ENCODE assay signal across 8 cellular contexts in the genomic region with DNA sequence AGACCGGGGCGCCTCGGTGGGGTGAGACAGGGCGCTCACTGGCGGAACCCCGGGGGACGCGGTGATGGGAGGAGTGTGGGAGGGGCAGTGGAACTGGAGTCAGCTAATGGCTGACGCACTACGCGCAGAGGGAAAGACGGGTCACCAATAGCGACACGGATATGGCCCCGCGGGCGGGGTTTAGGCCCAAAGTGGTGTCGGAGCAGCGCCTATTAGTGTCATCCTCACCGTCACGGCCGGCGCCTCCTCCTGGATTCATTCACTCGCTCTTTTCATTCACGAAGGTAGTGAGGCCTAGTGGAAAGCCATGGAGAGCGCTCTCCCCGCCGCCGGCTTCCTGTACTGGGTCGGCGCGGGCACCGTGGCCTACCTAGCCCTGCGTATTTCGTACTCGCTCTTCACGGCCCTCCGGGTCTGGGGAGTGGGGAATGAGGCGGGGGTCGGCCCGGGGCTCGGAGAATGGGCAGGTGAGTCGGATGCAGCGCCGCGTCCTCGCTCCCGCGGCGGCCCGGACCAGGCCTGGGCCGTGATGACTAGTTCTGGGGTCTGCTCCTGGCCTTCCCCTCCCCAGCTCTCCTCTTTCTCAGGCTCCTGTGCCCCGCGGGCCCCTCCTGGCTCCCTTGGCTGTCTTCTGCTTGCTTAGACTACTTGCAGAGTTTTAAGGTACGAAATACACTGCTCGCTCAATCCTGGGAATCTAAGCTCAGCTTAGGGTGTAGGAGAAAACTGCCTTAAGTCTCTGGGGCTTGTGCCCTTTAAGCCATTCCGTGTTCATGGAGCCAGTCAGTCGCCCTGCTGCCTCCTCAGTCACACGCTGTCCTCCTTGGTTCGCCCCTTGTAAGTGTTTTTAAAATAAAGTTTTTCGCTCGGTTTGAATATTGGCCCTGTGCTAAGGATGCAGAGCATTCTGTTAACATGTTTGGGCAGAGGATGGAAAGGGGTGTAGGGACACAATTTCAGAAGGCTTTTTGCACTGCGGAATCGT. TPM values are rescaled to one million over a fixed set of nuclear protein-coding genes. Genes with fewer than 3 reads are reported as not detected.
DNase-seq lines count a peak whose midpoint lies in the region; ATAC-seq and TF ChIP-seq lines count a peak whose summit lies in the region.

HSD17B12 (plus strand) TSS at position 218 of the 985 bp plus-strand sequence; CDS start at position 308, 90 bp downstream.

- H3K4me2 ChIP-seq in DND-41 (ENCODE audit: insufficient read depth, low read length) = peak within 1 kb of the TSS; percentile 72
- peak within 1 kb of the TSS; percentile 78 for H3K4me2 ChIP-seq in Karpas-422 (ENCODE audit: low read depth, low read length, poor library complexity, severe bottlenecking)

- intact Hi-C loops in esophagus muscularis mucosa (cut with DNase I) = loop anchor here (5.0 kb wide), 1 partner anchor 39 kb away; no protein-coding TSS in a partner anchor

- peak; percentile 75 for TF ChIP-seq POLR2A in esophagus muscularis mucosa (IDR thresholded peaks at IDR 0.05; ENCODE audit: low read depth)

- no peaks in the 10 kb centered on the region for H3K9me2 ChIP-seq in Karpas-422 (replicated peaks; ENCODE audit: insufficient read depth, low read length)

- H3K4me3 ChIP-seq in DND-41 (ENCODE audit: low read depth in 1 of 2, low read length in 2 of 2) (peak within 1 kb of the TSS; percentile 59 to 61), Karpas-422 (ENCODE audit: low read length) (peak within 1 kb of the TSS; percentile 94), esophagus muscularis mucosa (peak within 1 kb of the TSS; percentile 78 to 93 (median 88)), muscle layer of duodenum (ENCODE audit: low read depth in 1 of 2, low read length in 2 of 2) (peak within 1 kb of the TSS; percentile 77 to 91)

- peak within 1 kb of the TSS; percentile 92 for H2AFZ ChIP-seq in DND-41 (ENCODE audit: low read depth, low read length)
- H2AFZ ChIP-seq in Karpas-422 (ENCODE audit: low read length) = 0 out of 2 replicates have a peak within 1 kb of the TSS, but pooled peaks have one; percentile 38

- H3K9me3 ChIP-seq in DND-41 (ENCODE audit: insufficient read depth, low read length, severe bottlenecking) (peaks cover 3% of the 10 kb centered on the region), Karpas-422 (ENCODE audit: low read length) (no peaks in the 10 kb centered on the region), esophagus muscularis mucosa (no peaks in the 10 kb centered on the region), muscle layer of duodenum (ENCODE audit: control insufficient read depth in 1 of 2, low read length in 2 of 2) (no peaks in the 10 kb centered on the region)

- no peak for TF ChIP-seq CTCF in DND-41 (IDR thresholded peaks at IDR 0.05; ENCODE audit: borderline replicate concordance, extremely low read depth, low read length, poor library complexity, severe bottlenecking)
- TF ChIP-seq CTCF in esophagus muscularis mucosa (IDR thresholded peaks at IDR 0.05) = no peak

- TF ChIP-seq EP300 in esophagus muscularis mucosa (IDR thresholded peaks at IDR 0.05) = no peak

- H3K27ac ChIP-seq in DND-41 (ENCODE audit: low read length) (peak within 1 kb of the TSS; percentile 78), Karpas-422 (ENCODE audit: low read length) (peak within 1 kb of the TSS; percentile 90), esophagus muscularis mucosa (replicated peaks in 1 of 4) (peak within 1 kb of the TSS; percentile 94 to 98 (median 94)), muscle layer of duodenum (ENCODE audit: low read length) (peak within 1 kb of the TSS; percentile 93)

- WGBS in esophagus muscularis mucosa = 2% methylated on average over 16 of the region's 64 CpGs

- DNase-seq in DND-41 (peak; percentile 99), Karpas-422 (peak; percentile 100), RKO (ENCODE audit: low spot score) (peak; percentile 99), activated T-helper 1 cell treated with Interleukin-2 at 50 U/mL for 16 hours (ENCODE audit: low read depth) (peak; percentile 97), esophagus muscularis mucosa (ENCODE audit: extremely low spot score) (peak; percentile 100)
- peak; percentile 99 to 100 for DNase-seq in stimulated activated CD8-positive, alpha-beta memory T cell treated with anti-CD3 and anti-CD28 coated beads, Interleukin-7, amount 100 ng/mL, for 4 hours (ENCODE audit: low read depth in 2 of 2)

- ATAC-seq in DND-41 (ENCODE audit: insufficient read depth, low read depth) (peak; percentile 95), GM21825 (IDR thresholded peaks at IDR 0.05; ENCODE audit: unreplicated experiment) (peak; percentile 98)

- H3K4me1 ChIP-seq in DND-41 (ENCODE audit: insufficient read depth, low read length) (peaks cover 45% of the 10 kb centered on the region), Karpas-422 (ENCODE audit: low read length) (peaks cover 40% of the 10 kb centered on the region), esophagus muscularis mucosa (peaks cover 19 to 25% (median 23%) of the 10 kb centered on the region in 4 donors), muscle layer of duodenum (ENCODE audit: control insufficient read depth in 1 of 2, insufficient read depth in 2 of 2, low read length in 2 of 2) (peaks cover 0 to 13% of the 10 kb centered on the region in 2 donors)

- peaks cover 25% of the 10 kb centered on the region for H3K36me3 ChIP-seq in DND-41 (ENCODE audit: insufficient read depth, low read length)
- peaks cover 29% of the 10 kb centered on the region for H3K36me3 ChIP-seq in Karpas-422 (ENCODE audit: insufficient read depth, low read length)
- H3K36me3 ChIP-seq in esophagus muscularis mucosa = peaks cover 0 to 5% (median 0%) of the 10 kb centered on the region in 4 donors
- no peaks in the 10 kb centered on the region for H3K36me3 ChIP-seq in muscle layer of duodenum (ENCODE audit: control insufficient read depth in 1 of 2, insufficient read depth in 2 of 2, low read length in 2 of 2)

- peak within 1 kb of the TSS; percentile 91 for H3K9ac ChIP-seq in DND-41 (ENCODE audit: low read depth, low read length)
- peak within 1 kb of the TSS; percentile 99 for H3K9ac ChIP-seq in Karpas-422 (ENCODE audit: low read length)

- H3K27me3 ChIP-seq in DND-41 (ENCODE audit: insufficient read depth, low read length, poor library complexity) = no peaks in the 10 kb centered on the region
- H3K27me3 ChIP-seq in Karpas-422 (ENCODE audit: low read length) = no peaks in the 10 kb centered on the region
- no peaks in the 10 kb centered on the region for H3K27me3 ChIP-seq in esophagus muscularis mucosa
- H3K27me3 ChIP-seq in muscle layer of duodenum (ENCODE audit: low read depth, low read length) = no peaks in the 10 kb centered on the region

- H3K79me2 ChIP-seq in DND-41 (ENCODE audit: insufficient read depth, low read length) = peaks cover 52% of the 10 kb centered on the region
- H3K79me2 ChIP-seq in Karpas-422 (ENCODE audit: low read length) = peaks cover 52% of the 10 kb centered on the region

- H4K20me1 ChIP-seq in DND-41 (ENCODE audit: insufficient read depth, low read length) (peaks cover 1% of the 10 kb centered on the region; the same call in 1 of the 2 replicates), Karpas-422 (ENCODE audit: insufficient read depth, low read depth, low read length) (0 out of 2 replicates have a peak, but pooled peaks cover 3% of the 10 kb centered on the region)

RNA-seq across cellular contexts. Expression of gene HSD17B12, which starts in this region (rescaled TPM):
- total RNA-seq in Karpas-422 (2014; rRNA removed; shearing (Covaris generic); ENCODE audit: low replicate concordance) = 156 and 355 TPM in 2 replicates
- total RNA-seq in esophagus muscularis mucosa = 10 to 100 TPM; 38.8 to 52.7 (median 41.8) TPM

Comparison
In these comparisons a context has a peak if more than half of its experiments do, and no peak if none do; other contexts are left out.
1. Peak in every context shown above with its lines: DNase-seq, ATAC-seq, H3K4me3 ChIP-seq and H3K27ac ChIP-seq.